Comparison of ENCODE assay signal across 8 cellular contexts in the genomic region with DNA sequence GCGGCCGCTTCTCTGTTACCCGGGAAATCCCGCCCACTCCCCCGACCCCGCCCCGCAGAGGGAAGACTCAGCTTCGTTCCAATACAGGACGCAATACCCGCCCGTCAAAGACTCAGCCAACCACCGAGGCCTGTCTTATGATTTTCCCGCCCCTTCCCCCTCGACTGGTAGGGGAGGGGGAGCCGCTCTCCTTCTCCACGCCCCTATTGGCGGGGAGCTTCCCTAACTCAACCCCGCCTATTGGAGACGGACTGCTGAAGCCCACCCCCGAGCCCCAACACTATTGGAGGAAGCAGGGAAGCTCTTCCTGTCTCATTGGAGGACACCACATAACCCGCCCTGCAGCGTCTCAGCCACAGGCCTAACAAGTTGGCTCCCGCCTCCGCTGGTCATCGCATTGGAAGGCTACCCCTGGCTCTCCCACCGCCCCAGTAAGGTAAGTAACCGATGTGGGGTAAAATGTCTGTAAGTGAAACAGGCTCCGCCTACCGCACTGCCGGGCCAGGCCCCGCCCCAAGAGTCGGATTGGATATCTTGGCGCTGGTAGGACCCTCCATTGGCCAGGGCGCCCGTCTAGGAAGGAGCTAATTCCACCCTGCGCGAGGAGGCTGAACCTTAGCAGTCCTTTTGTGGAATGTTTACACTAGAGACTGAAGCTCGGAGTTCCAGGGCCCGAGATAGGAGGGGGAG. TPM values are rescaled to one million over a fixed set of nuclear protein-coding genes. Genes with fewer than 3 reads are reported as not detected.
DNase-seq lines count a peak whose midpoint lies in the region; ATAC-seq, FAIRE-seq and TF ChIP-seq lines count a peak whose summit lies in the region.

A gene (minus strand): TSS at position 17 of the 690 bp plus-strand sequence. CDS start 21,315 bp downstream, outside the sequence.

- TF ChIP-seq RAD21 in HepG2 (CRISPR knock-in tag; IDR thresholded peaks at IDR 0.05), result no peak

- peak; percentile 100 for DNase-seq in NCI-H82 (lab: John Stamatoyannopoulos, UW)
- peak; percentile 100 for DNase-seq in activated CD4-positive, alpha-beta T cell treated with anti-CD3 and anti-CD28 coated beads, Interleukin-2, amount 50 U/mL, for 48 hours
- peak; percentile 100 for DNase-seq in dermis blood vessel endothelial cell
- peak; percentile 100 for DNase-seq in HepG2 (ENCODE audit: low spot score)
- DNase-seq in stimulated activated CD4-positive, alpha-beta T cell treated with anti-CD3 and anti-CD28 coated beads, Interleukin-4, amount 100 ng/mL, for 1 hour, result peak; percentile 99

- ATAC-seq in GM19397 (IDR thresholded peaks at IDR 0.05; ENCODE audit: unreplicated experiment) (peak; percentile 37), HG03571 (IDR thresholded peaks at IDR 0.05; ENCODE audit: unreplicated experiment) (peak; percentile 36), HepG2 (peak; percentile 76)

- in situ Hi-C loops in HepG2 (cut with HindIII; ENCODE audit: extremely low pct_ligation_motif_present, low pct_unique_long_range_greater_than_20kb), result loop anchor here (5.0 kb wide), 1 partner anchor 85 kb away; a partner anchor contains a TSS

- no TSS peak for BruUV-seq in HepG2 (replicated peaks; lab: Mats Ljungman, UMichigan)

- peaks cover 45% of the 10 kb centered on the region for H3K79me2 ChIP-seq in HepG2 (ENCODE audit: insufficient read depth, low read length)

- H3K27me3 ChIP-seq in BLaER1 (no peaks in the 10 kb centered on the region), HepG2 (ENCODE audit: control insufficient read depth in 1 of 2, insufficient read depth in 2 of 2, low read length in 2 of 2) (no peaks in the 10 kb centered on the region; a peak in 1 of 5 replicates)

- peak within 1 kb of the TSS; percentile 90 for H3K4me3 ChIP-seq in BLaER1
- H3K4me3 ChIP-seq in HepG2 (replicated peaks in 1 of 3; ENCODE audit: insufficient read depth in 1 of 3, low read depth in 2 of 3, low read length in 3 of 3), result peak within 1 kb of the TSS; percentile 84 to 94 (median 88)

- FAIRE-seq in HepG2 (lab: Jason Lieb, UNC), result peak; percentile 96

- TF ChIP-seq POLR2A in HepG2 (IDR thresholded peaks at IDR 0.05; ENCODE audit: insufficient read depth in 1 of 2, low read depth in 2 of 2, low read length in 2 of 2), result peak in 1 of 2 experiments; percentile 58; a peak in 2 of 4 replicates

- POLR2A ChIA-PET in HepG2 (lab: Yijun Ruan, JAX), result interaction anchor here (0.6 to 7.8 kb wide), 19 partner anchors 9 to 1818 kb away, joined by 3 to 185 read pairs (median 4); a partner anchor contains a TSS

- H3K4me1 ChIP-seq in BLaER1 (peaks cover 46% of the 10 kb centered on the region), HepG2 (ENCODE audit: insufficient read depth, low read length) (peaks cover 30% of the 10 kb centered on the region)

- CTCF ChIA-PET in HepG2 (lab: Yijun Ruan, JAX; ENCODE audit: low intra/inter-chr PET ratio, low total read pairs), result no interaction called here

- no peak for TF ChIP-seq CTCF in HepG2 (CRISPR knock-in tag; IDR thresholded peaks at IDR 0.05)

- peaks cover 43% of the 10 kb centered on the region for H4K20me1 ChIP-seq in BLaER1
- H4K20me1 ChIP-seq in HepG2 (ENCODE audit: insufficient read depth, low read length), result peaks cover 30% of the 10 kb centered on the region

- H2AFZ ChIP-seq in HepG2 (ENCODE audit: low read length), result no peak within 1 kb of the TSS

- H3K27ac ChIP-seq in BLaER1 (peak within 1 kb of the TSS; percentile 96), HepG2 (ENCODE audit: extremely low read length, insufficient read depth, low read length) (peak within 1 kb of the TSS; percentile 94)

- WGBS in HepG2 (ENCODE audit: low lambda C conversion rate), result 2% methylated on average over 12 of the region's 39 CpGs

- H3K9me3 ChIP-seq in BLaER1 (no peaks in the 10 kb centered on the region), HepG2 (ENCODE audit: low read length) (no peaks in the 10 kb centered on the region)

- intact Hi-C loops in HepG2 (cut with micrococcal nuclease; ENCODE audit: unreplicated experiment), result loop anchor here (1.0 to 5.0 kb wide), 3 partner anchors 85 to 409 kb away; a partner anchor contains a TSS

- H3K9ac ChIP-seq in BLaER1 (peak within 1 kb of the TSS; percentile 93), HepG2 (ENCODE audit: insufficient read depth, low read depth, low read length) (peak within 1 kb of the TSS; percentile 88)

- peak within 1 kb of the TSS; percentile 98 for H3K4me2 ChIP-seq in BLaER1
- peak within 1 kb of the TSS; percentile 98 for H3K4me2 ChIP-seq in HepG2 (ENCODE audit: low read depth, low read length)

- TF ChIP-seq EP300 in HepG2 (IDR thresholded peaks at IDR 0.05; ENCODE audit: low read depth in 2 of 2, low read length in 2 of 2) (no peak), HepG2 (CRISPR knock-in tag; IDR thresholded peaks at IDR 0.05; ENCODE audit: borderline replicate concordance) (0 out of 2 replicates have a peak, but pooled peaks have one; percentile 14)

- peaks cover 16% of the 10 kb centered on the region for H3K36me3 ChIP-seq in BLaER1
- peaks cover 0 to 11% of the 10 kb centered on the region in 2 experiments; a peak in 2 of 5 replicates for H3K36me3 ChIP-seq in HepG2 (replicated peaks in 1 of 2; ENCODE audit: control insufficient read depth in 1 of 2, insufficient read depth in 2 of 2, low read length in 2 of 2)

TF ChIP-seq in HepG2, 621 proteins besides CTCF, POLR2A, EP300 and RAD21 (continues in another document):
- no peak for TF ChIP-seq RFX3 (CRISPR knock-in tag; IDR thresholded peaks at IDR 0.05)
- TF ChIP-seq PAF1 (CRISPR knock-in tag; IDR thresholded peaks at IDR 0.05), result no peak
- TF ChIP-seq, protein P1, sequence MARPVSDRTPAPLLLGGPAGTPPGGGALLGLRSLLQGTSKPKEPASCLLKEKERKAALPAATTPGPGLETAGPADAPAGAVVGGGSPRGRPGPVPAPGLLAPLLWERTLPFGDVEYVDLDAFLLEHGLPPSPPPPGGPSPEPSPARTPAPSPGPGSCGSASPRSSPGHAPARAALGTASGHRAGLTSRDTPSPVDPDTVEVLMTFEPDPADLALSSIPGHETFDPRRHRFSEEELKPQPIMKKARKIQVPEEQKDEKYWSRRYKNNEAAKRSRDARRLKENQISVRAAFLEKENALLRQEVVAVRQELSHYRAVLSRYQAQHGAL (CRISPR knock-in tag; IDR thresholded peaks at IDR 0.05; ENCODE audit: not compliant biosample characterization), result no peak
- 0 out of 2 replicates have a peak, but pooled peaks have one; percentile 50 for TF ChIP-seq ZNF451 (CRISPR knock-in tag; IDR thresholded peaks at IDR 0.05)
- 0 out of 2 replicates have a peak, but pooled peaks have one; percentile 23 for TF ChIP-seq NFATC3 (CRISPR knock-in tag; IDR thresholded peaks at IDR 0.05)
- TF ChIP-seq, protein P2, sequence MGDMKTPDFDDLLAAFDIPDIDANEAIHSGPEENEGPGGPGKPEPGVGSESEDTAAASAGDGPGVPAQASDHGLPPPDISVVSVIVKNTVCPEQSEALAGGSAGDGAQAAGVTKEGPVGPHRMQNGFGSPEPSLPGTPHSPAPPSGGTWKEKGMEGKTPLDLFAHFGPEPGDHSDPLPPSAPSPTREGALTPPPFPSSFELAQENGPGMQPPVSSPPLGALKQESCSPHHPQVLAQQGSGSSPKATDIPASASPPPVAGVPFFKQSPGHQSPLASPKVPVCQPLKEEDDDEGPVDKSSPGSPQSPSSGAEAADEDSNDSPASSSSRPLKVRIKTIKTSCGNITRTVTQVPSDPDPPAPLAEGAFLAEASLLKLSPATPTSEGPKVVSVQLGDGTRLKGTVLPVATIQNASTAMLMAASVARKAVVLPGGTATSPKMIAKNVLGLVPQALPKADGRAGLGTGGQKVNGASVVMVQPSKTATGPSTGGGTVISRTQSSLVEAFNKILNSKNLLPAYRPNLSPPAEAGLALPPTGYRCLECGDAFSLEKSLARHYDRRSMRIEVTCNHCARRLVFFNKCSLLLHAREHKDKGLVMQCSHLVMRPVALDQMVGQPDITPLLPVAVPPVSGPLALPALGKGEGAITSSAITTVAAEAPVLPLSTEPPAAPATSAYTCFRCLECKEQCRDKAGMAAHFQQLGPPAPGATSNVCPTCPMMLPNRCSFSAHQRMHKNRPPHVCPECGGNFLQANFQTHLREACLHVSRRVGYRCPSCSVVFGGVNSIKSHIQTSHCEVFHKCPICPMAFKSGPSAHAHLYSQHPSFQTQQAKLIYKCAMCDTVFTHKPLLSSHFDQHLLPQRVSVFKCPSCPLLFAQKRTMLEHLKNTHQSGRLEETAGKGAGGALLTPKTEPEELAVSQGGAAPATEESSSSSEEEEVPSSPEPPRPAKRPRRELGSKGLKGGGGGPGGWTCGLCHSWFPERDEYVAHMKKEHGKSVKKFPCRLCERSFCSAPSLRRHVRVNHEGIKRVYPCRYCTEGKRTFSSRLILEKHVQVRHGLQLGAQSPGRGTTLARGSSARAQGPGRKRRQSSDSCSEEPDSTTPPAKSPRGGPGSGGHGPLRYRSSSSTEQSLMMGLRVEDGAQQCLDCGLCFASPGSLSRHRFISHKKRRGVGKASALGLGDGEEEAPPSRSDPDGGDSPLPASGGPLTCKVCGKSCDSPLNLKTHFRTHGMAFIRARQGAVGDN (CRISPR knock-in tag; IDR thresholded peaks at IDR 0.05), result peak; percentile 56; the same call in 1 of the 2 replicates

RNA-seq across cellular contexts. Expression of the gene that starts here (rescaled TPM):
- 32.0 and 40.8 TPM in 2 replicates for total RNA-seq in dermis blood vessel endothelial cell
- total RNA-seq in HepG2 (2016; rRNA removed; fragmentation: Illumina TruSeq; extraction: Trizol), result 16.1 and 26.8 TPM in 2 replicates
- 5.4 and 6.9 TPM in 2 replicates for total RNA-seq in HepG2 (2016; cell fraction: cytosol; rRNA removed; fragmentation: Illumina TruSeq; extraction: Trizol; ENCODE audit: low read depth)
- total RNA-seq in HepG2 (2016; cell fraction: insoluble cytoplasmic fraction; rRNA removed; fragmentation: Illumina TruSeq; extraction: Trizol), result 17.3 and 25.0 TPM in 2 replicates
- 13.0 and 13.6 TPM in 2 replicates for total RNA-seq in HepG2 (2016; cell fraction: membrane; rRNA removed; fragmentation: Illumina TruSeq; extraction: Trizol)
- total RNA-seq in HepG2 (2016; cell fraction: nucleus; rRNA removed; fragmentation: Illumina TruSeq; extraction: Trizol), result 28.8 and 30.1 TPM in 2 replicates
- 20.7 and 28.1 TPM in 2 replicates for polyA plus RNA-seq in HepG2 (2011; rRNA removed)
- 12.3 and 13.7 TPM in 2 replicates for polyA plus RNA-seq in HepG2 (2011; cell fraction: cytosol; rRNA removed)
- polyA plus RNA-seq in HepG2 (2011; cell fraction: nucleus; rRNA removed), result 22.6 and 27.2 TPM in 2 replicates
- polyA plus RNA-seq in HepG2 (2012), result 19.3 and 23.6 TPM in 2 replicates
- polyA plus RNA-seq in HepG2 (2016; cell fraction: cytosol; fragmentation: Illumina TruSeq; extraction: Trizol; ENCODE audit: low read depth), result 0.93 TPM in 2 replicates
- polyA plus RNA-seq in HepG2 (2016; cell fraction: insoluble cytoplasmic fraction; fragmentation: Illumina TruSeq; extraction: Trizol; ENCODE audit: low read depth), result 20.4 and 25.2 TPM in 2 replicates
- 3.1 TPM in 2 replicates for polyA plus RNA-seq in HepG2 (2016; cell fraction: membrane; fragmentation: Illumina TruSeq; extraction: Trizol; ENCODE audit: low read depth)
- 25.8 and 26.6 TPM in 2 replicates for polyA plus RNA-seq in HepG2 (2016; cell fraction: nucleus; fragmentation: Illumina TruSeq; extraction: Trizol; ENCODE audit: insufficient read depth, low read depth)
- 76.8 and 135 TPM in 2 replicates for polyA minus RNA-seq in HepG2 (2011; rRNA and poly(A)+ RNA removed; ENCODE audit: low replicate concordance)
- polyA minus RNA-seq in HepG2 (2011; cell fraction: cytosol; rRNA and poly(A)+ RNA removed), result 22.7 and 28.1 TPM in 2 replicates
- 35.1 and 36.2 TPM in 2 replicates for polyA minus RNA-seq in HepG2 (2011; cell fraction: nucleus; rRNA and poly(A)+ RNA removed)

Comparison
In these comparisons a context has a peak if more than half of its experiments do, and no peak if none do; other contexts are left out.
1. Peak in every context shown above with its lines: DNase-seq, ATAC-seq, H3K4me3 ChIP-seq and H3K27ac ChIP-seq.